In genomic region chr2:80102026-80102425, GRCh38 we compare ENCODE assay signal across 19 cellular contexts.
DNase-seq lines count a peak whose midpoint lies in the region; ATAC-seq, FAIRE-seq and TF ChIP-seq lines count a peak whose summit lies in the region.
"Had no signal": no experiment of that assay in that cellular context is flagged by ENCODE, and none has a peak within 500 bp of the region (broad histone marks: within the 10 kb centered on the region; RNA-seq: fewer than 3 reads in every experiment).

No MANE protein-coding gene starts in this region.

- H3K4me2 ChIP-seq in GM23248 (ENCODE audit: unreplicated experiment) (peak overlapping the region; percentile 11), SK-N-SH (0 out of 2 replicates have a peak overlapping the region, but pooled peaks have one; percentile 45), smooth muscle cell (no peak overlapping the region)

- FAIRE-seq in pancreas (lab: Jason Lieb, UNC), result no peak

- H3K4me3 ChIP-seq in GM23248 (no peak overlapping the region), SK-N-SH (ENCODE audit: low read depth in 2 of 2, low read length in 1 of 2) (no peak overlapping the region), fibroblast of mammary gland (ENCODE audit: control insufficient read depth, low read depth, low read length) (no peak overlapping the region), smooth muscle cell (no peak overlapping the region), pancreas (no peak overlapping the region)
- H3K4me3 ChIP-seq: upper lobe of left lung had no signal

- no peaks in the 10 kb centered on the region for H4K20me1 ChIP-seq in GM23248 (ENCODE audit: insufficient read depth)
- no peaks in the 10 kb centered on the region for H4K20me1 ChIP-seq in SK-N-SH (ENCODE audit: insufficient read depth)
- no peaks in the 10 kb centered on the region for H4K20me1 ChIP-seq in smooth muscle cell (ENCODE audit: low read depth)

- no peaks in the 10 kb centered on the region for H3K79me2 ChIP-seq in GM23248 (ENCODE audit: insufficient read depth)
- H3K79me2 ChIP-seq in SK-N-SH (ENCODE audit: insufficient read depth), result no peaks in the 10 kb centered on the region
- H3K79me2 ChIP-seq in smooth muscle cell (ENCODE audit: low read depth), result no peaks in the 10 kb centered on the region

- H3F3A ChIP-seq in GM23248 (ENCODE audit: insufficient read depth) (peaks cover 9% of the 10 kb centered on the region; the same call in 1 of the 2 replicates), SK-N-SH (replicated peaks; ENCODE audit: insufficient read depth) (no peaks in the 10 kb centered on the region), smooth muscle cell (ENCODE audit: low read depth) (no peaks in the 10 kb centered on the region)

- H3K27me3 ChIP-seq in GM23248 (replicated peaks; ENCODE audit: insufficient read depth) (no peaks in the 10 kb centered on the region), SK-N-SH (ENCODE audit: insufficient read depth) (no peaks in the 10 kb centered on the region), smooth muscle cell (ENCODE audit: low read depth) (no peaks in the 10 kb centered on the region), pancreas (no peaks in the 10 kb centered on the region)
- H3K27me3 ChIP-seq: upper lobe of left lung had no signal

- H3K4me1 Mint-ChIP-seq in nephron progenitor cell, result no peaks in the 10 kb centered on the region
- H3K4me1 Mint-ChIP-seq: activated CD4-positive, alpha-beta memory T cell treated with anti-CD3 and anti-CD28 coated beads, Interleukin-2, amount 10 ng/mL, durations not matched to agents 7 days and 5 days; activated naive CD8-positive, alpha-beta T cell treated with anti-CD3 and anti-CD28 coated beads for 36 hours; central memory CD8-positive, alpha-beta T cell had no signal

- H3K36me3 ChIP-seq in GM23248 (ENCODE audit: low read depth) (no peaks in the 10 kb centered on the region), SK-N-SH (replicated peaks in 1 of 2; ENCODE audit: control insufficient read depth in 1 of 2, insufficient read depth in 2 of 2, low read length in 1 of 2) (no peaks in the 10 kb centered on the region), smooth muscle cell (ENCODE audit: low read depth) (no peaks in the 10 kb centered on the region), pancreas (no peaks in the 10 kb centered on the region)
- H3K36me3 ChIP-seq: upper lobe of left lung had no signal

- peak in 1 of 2 experiments; percentile 46; a peak in 1 of 4 replicates for TF ChIP-seq EP300 in SK-N-SH (IDR thresholded peaks at IDR 0.05; ENCODE audit: borderline replicate concordance in 1 of 2, low read depth in 1 of 2, low read length in 1 of 2)

- no peak overlapping the region for H3K9ac ChIP-seq in GM23248
- no peak overlapping the region for H3K9ac ChIP-seq in SK-N-SH
- no peak overlapping the region for H3K9ac ChIP-seq in smooth muscle cell (ENCODE audit: low read depth)

- no peak for TF ChIP-seq RAD21 in SK-N-SH (IDR thresholded peaks at IDR 0.05; ENCODE audit: low read length)

- peaks cover 4% of the 10 kb centered on the region for H3K27me3 Mint-ChIP-seq in nephron progenitor cell (ENCODE audit: low read depth, poor library complexity)
- H3K27me3 Mint-ChIP-seq: activated CD4-positive, alpha-beta memory T cell treated with anti-CD3 and anti-CD28 coated beads, Interleukin-2, amount 10 ng/mL, durations not matched to agents 7 days and 5 days; activated naive CD8-positive, alpha-beta T cell treated with anti-CD3 and anti-CD28 coated beads for 36 hours; central memory CD8-positive, alpha-beta T cell; natural killer cell treated with Interleukin-12 subunit alpha and Interleukin-12 subunit beta and Interleukin-15 and Interleukin-18, amount 100 ng/mL, for 72 hours had no signal

- no peak for ATAC-seq in pancreas
- ATAC-seq in activated CD4-positive, CD25-positive, alpha-beta regulatory T cell treated with anti-CD3 and anti-CD28 coated beads, Interleukin-2, amount 50 U/mL, for 24 hours, result no peak
- no peak for ATAC-seq in GM19395 (IDR thresholded peaks at IDR 0.05; ENCODE audit: unreplicated experiment)
- ATAC-seq: activated T-cell treated with anti-CD3 and anti-CD28 coated beads, Interleukin-2, amount 50 U/mL, for 4 hours; natural killer cell treated with Interleukin-12 subunit alpha and Interleukin-12 subunit beta and Interleukin-15 and Interleukin-18, amount 100 ng/mL, for 72 hours had no signal

- in situ Hi-C loops in GM23248 (cut with MboI), result no loop called here

- 0% methylated on average over 1 of the region's 1 CpG for WGBS in GM23248 (ENCODE audit: low coverage in 1 of 2, low lambda C conversion rate in 2 of 2, missing lambda C conversion rate in 2 of 2), 2 experiments
- 15% methylated on average over 1 of the region's 1 CpG for WGBS in SK-N-SH (ENCODE audit: low lambda C conversion rate)
- 26% methylated on average over 1 of the region's 1 CpG for WGBS in smooth muscle cell (ENCODE audit: low lambda C conversion rate)
- WGBS in pancreas, 2 donors, result 80 to 93% methylated on average over 1 of the region's 1 CpG

- POLR2A ChIA-PET in SK-N-SH (lab: Yijun Ruan, JAX), result no interaction called here

- DNase-seq in GM23248 (peak; percentile 90), SK-N-SH (no peak), fibroblast of mammary gland (ENCODE audit: low read depth) (peak; percentile 96), smooth muscle cell (lab: John Stamatoyannopoulos, UW; ENCODE audit: unreplicated experiment) (no peak), pancreas (no peak), nephron progenitor cell (no peak)
- DNase-seq: activated CD4-positive, alpha-beta memory T cell treated with anti-CD3 and anti-CD28 coated beads, Interleukin-2, amount 10 ng/mL, durations not matched to agents 7 days and 5 days; activated naive CD8-positive, alpha-beta T cell treated with anti-CD3 and anti-CD28 coated beads for 36 hours; activated T-cell treated with anti-CD3 and anti-CD28 coated beads, Interleukin-2, amount 50 U/mL, for 4 hours; effector memory CD4-positive, alpha-beta T cell; GF-D8; NCI-H2081; NCI-H524 treated with DMSO at 0.1 percent for 48 hours; upper lobe of left lung had no signal

- no peak for TF ChIP-seq CTCF in SK-N-SH (IDR thresholded peaks at IDR 0.05)
- no peak for TF ChIP-seq CTCF in fibroblast of mammary gland (conservative IDR thresholded peaks at IDR 0.05; ENCODE audit: control insufficient read depth, insufficient read depth, low read depth, low read length)
- no peak for TF ChIP-seq CTCF in smooth muscle cell (IDR thresholded peaks at IDR 0.05; ENCODE audit: borderline replicate concordance, insufficient read depth, poor library complexity, severe bottlenecking)
- TF ChIP-seq CTCF in pancreas (IDR thresholded peaks at IDR 0.05), result no peak
- no peak for TF ChIP-seq CTCF in nephron progenitor cell (IDR thresholded peaks at IDR 0.05)

- H3K27ac Mint-ChIP-seq in nephron progenitor cell, result no peak overlapping the region
- H3K27ac Mint-ChIP-seq: activated CD4-positive, alpha-beta memory T cell treated with anti-CD3 and anti-CD28 coated beads, Interleukin-2, amount 10 ng/mL, durations not matched to agents 7 days and 5 days; activated naive CD8-positive, alpha-beta T cell treated with anti-CD3 and anti-CD28 coated beads for 36 hours; natural killer cell treated with Interleukin-12 subunit alpha and Interleukin-12 subunit beta and Interleukin-15 and Interleukin-18, amount 100 ng/mL, for 72 hours; stimulated activated naive CD8-positive, alpha-beta T cell treated with anti-CD3 and anti-CD28 coated beads, Interleukin-15, Interleukin-2, amounts not matched to agents 100 ng/mL and 50 ng/mL, for 24 hours had no signal

- peaks cover 39% of the 10 kb centered on the region for H3K9me3 Mint-ChIP-seq in nephron progenitor cell
- H3K9me3 Mint-ChIP-seq: activated naive CD8-positive, alpha-beta T cell treated with anti-CD3 and anti-CD28 coated beads for 36 hours had no signal

- peak overlapping the region; percentile 33 for H3K27ac ChIP-seq in GM23248
- H3K27ac ChIP-seq in SK-N-SH (ENCODE audit: low read depth in 2 of 2, low read length in 1 of 2), result peak overlapping the region in 1 of 2 experiments; percentile 37; a peak in 2 of 4 replicates
- peak overlapping the region; percentile 32 for H3K27ac ChIP-seq in smooth muscle cell (ENCODE audit: low read depth)
- no peak overlapping the region for H3K27ac ChIP-seq in pancreas
- H3K27ac ChIP-seq: upper lobe of left lung had no signal

- peaks cover 23% of the 10 kb centered on the region for H3K4me1 ChIP-seq in GM23248 (ENCODE audit: insufficient read depth)
- H3K4me1 ChIP-seq in SK-N-SH (ENCODE audit: control insufficient read depth in 1 of 2, insufficient read depth in 2 of 2, low read depth in 1 of 2, low read length in 1 of 2), result peaks cover 0 to 8% of the 10 kb centered on the region in 2 experiments; a peak in 1 of 4 replicates
- no peaks in the 10 kb centered on the region for H3K4me1 ChIP-seq in smooth muscle cell (ENCODE audit: low read depth)
- H3K4me1 ChIP-seq in pancreas, result no peaks in the 10 kb centered on the region
- H3K4me1 ChIP-seq: upper lobe of left lung had no signal

- CTCF ChIA-PET in SK-N-SH (lab: Yijun Ruan, JAX), result no interaction called here

- no peak overlapping the region for H3K4me3 Mint-ChIP-seq in nephron progenitor cell
- H3K4me3 Mint-ChIP-seq: activated CD4-positive, alpha-beta memory T cell treated with anti-CD3 and anti-CD28 coated beads, Interleukin-2, amount 10 ng/mL, durations not matched to agents 7 days and 5 days; activated naive CD8-positive, alpha-beta T cell treated with anti-CD3 and anti-CD28 coated beads for 36 hours; activated T-cell treated with anti-CD3 and anti-CD28 coated beads, Interleukin-2, amount 50 U/mL, for 4 hours; central memory CD8-positive, alpha-beta T cell; natural killer cell treated with Interleukin-12 subunit alpha and Interleukin-12 subunit beta and Interleukin-15 and Interleukin-18, amount 100 ng/mL, for 72 hours; stimulated activated naive CD8-positive, alpha-beta T cell treated with anti-CD3 and anti-CD28 coated beads, Interleukin-15, Interleukin-2, amounts not matched to agents 100 ng/mL and 50 ng/mL, for 24 hours had no signal

- H2AFZ ChIP-seq in GM23248 (no peak overlapping the region), SK-N-SH (ENCODE audit: low read depth) (no peak overlapping the region), smooth muscle cell (ENCODE audit: low read depth) (no peak overlapping the region)

- no peaks in the 10 kb centered on the region for H3K9me3 ChIP-seq in GM23248 (ENCODE audit: low read depth)
- no peaks in the 10 kb centered on the region for H3K9me3 ChIP-seq in SK-N-SH
- no peaks in the 10 kb centered on the region for H3K9me3 ChIP-seq in smooth muscle cell (replicated peaks; ENCODE audit: low read depth)
- H3K9me3 ChIP-seq in pancreas, result no peaks in the 10 kb centered on the region
- H3K9me3 ChIP-seq: upper lobe of left lung had no signal

- H3K36me3 Mint-ChIP-seq in nephron progenitor cell (ENCODE audit: low read depth), result peaks cover 13% of the 10 kb centered on the region
- H3K36me3 Mint-ChIP-seq: activated naive CD8-positive, alpha-beta T cell treated with anti-CD3 and anti-CD28 coated beads for 36 hours had no signal

- intact Hi-C loops in pancreas (cut with DNase I), result no loop called here

- H3K9me2 ChIP-seq in GM23248 (ENCODE audit: insufficient read depth), result no peaks in the 10 kb centered on the region
- no peaks in the 10 kb centered on the region for H3K9me2 ChIP-seq in SK-N-SH

Comparison
In these comparisons a context has a peak if more than half of its experiments do, and no peak if none do; other contexts are left out.
1. DNase-seq: peak in GM23248 (single experiment) and fibroblast of mammary gland (single experiment); none in SK-N-SH (single experiment), smooth muscle cell (single experiment), pancreas (0 of 6) and nephron progenitor cell (single experiment).
2. H3K27ac ChIP-seq: peak in GM23248 (single experiment) and smooth muscle cell (single experiment); none in pancreas (0 of 4).